ENCODE assay signal across 8 cellular contexts in the genomic region with DNA sequence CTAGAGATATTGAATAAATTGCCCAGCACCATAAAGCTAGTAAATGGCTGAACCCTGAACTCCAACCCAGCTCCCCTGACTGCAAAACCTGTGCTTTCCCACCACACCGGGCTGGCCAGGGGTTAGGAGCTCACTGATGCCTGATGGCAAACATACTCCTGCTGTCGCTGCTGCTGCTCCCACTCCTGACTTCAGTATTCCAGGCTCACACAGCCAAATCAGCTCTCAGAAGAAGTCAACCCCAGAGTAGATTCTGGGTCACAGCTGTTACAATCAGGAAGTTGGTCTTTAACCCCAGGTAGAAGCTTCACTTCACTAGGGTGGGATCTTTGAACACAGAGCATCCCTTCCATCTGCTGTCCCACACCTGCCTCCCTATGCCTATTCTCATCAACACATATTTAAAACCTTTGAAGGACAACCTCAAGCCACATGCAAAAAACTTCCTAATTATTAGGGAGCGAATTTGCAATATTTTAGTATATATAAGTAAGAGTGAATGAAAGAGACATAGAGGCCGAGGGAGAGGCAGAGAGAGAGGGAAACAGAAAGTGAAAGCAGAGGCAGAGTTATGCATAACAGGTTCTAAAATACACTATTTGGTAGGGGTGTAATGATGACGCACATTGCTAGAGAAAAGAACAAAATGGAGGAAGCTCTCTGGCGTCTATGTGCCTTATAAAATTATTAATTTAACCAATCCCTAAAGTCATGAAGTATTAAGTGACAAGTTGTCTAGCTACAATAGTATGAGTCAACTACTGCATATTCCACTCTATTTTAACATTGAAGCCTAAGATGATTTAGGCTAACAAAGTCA.
DNase-seq lines count a peak whose midpoint lies in the region; ATAC-seq and TF ChIP-seq lines count a peak whose summit lies in the region.

No MANE protein-coding gene starts in this region.

- H3K27me3 Mint-ChIP-seq in CD4-positive, alpha-beta memory T cell: peaks cover 6% of the 10 kb centered on the region in 2 donors
- peaks cover 1% of the 10 kb centered on the region for H3K27me3 Mint-ChIP-seq in activated CD4-positive, alpha-beta T cell treated with anti-CD3 and anti-CD28 coated beads, Interleukin-2, amount 10 ng/mL, durations not matched to agents 24 days and 14 days

- H3K27me3 ChIP-seq in CD4-positive, alpha-beta memory T cell (ENCODE audit: insufficient read depth, low read length): no peaks in the 10 kb centered on the region
- no peaks in the 10 kb centered on the region for H3K27me3 ChIP-seq in gastrocnemius medialis

- peak overlapping the region; percentile 48 for H3K4me3 ChIP-seq in CD4-positive, alpha-beta memory T cell (ENCODE audit: low read length in 2 of 2)
- H3K4me3 ChIP-seq in gastrocnemius medialis: peak overlapping the region in 2 of 4 donors; percentile 13 to 14

- no peaks in the 10 kb centered on the region for H3K9me3 ChIP-seq in CD4-positive, alpha-beta memory T cell (ENCODE audit: control insufficient read depth in 1 of 2, low read length in 2 of 2)
- no peaks in the 10 kb centered on the region for H3K9me3 ChIP-seq in gastrocnemius medialis

- H3K4me1 Mint-ChIP-seq in CD4-positive, alpha-beta memory T cell: peaks cover 24 to 40% (median 27%) of the 10 kb centered on the region in 4 donors
- peaks cover 37% of the 10 kb centered on the region for H3K4me1 Mint-ChIP-seq in activated CD4-positive, alpha-beta T cell treated with anti-CD3 and anti-CD28 coated beads, Interleukin-2, amount 10 ng/mL, durations not matched to agents 24 days and 14 days

- CTCF ChIA-PET in CD4-positive, alpha-beta memory T cell (lab: Charles Lee; ENCODE audit: partially characterized antibody): interaction anchor here (0.7 to 1.7 kb wide), 4 partner anchors 18 to 222 kb away, joined by 3 to 6 read pairs (median 4); no protein-coding TSS in a partner anchor

- H3K4me1 ChIP-seq in CD4-positive, alpha-beta memory T cell (ENCODE audit: insufficient read depth, low read length): peaks cover 24% of the 10 kb centered on the region
- H3K4me1 ChIP-seq in gastrocnemius medialis: peaks cover 44 to 63% of the 10 kb centered on the region in 2 donors

- peak; percentile 73 to 83 (median 78) for DNase-seq in CD4-positive, alpha-beta memory T cell
- DNase-seq in activated CD4-positive, alpha-beta T cell treated with anti-CD3 and anti-CD28 coated beads, Interleukin-2, amount 10 ng/mL, durations not matched to agents 24 days and 14 days: peak; percentile 82
- DNase-seq in fibroblast of peridontal ligament (ENCODE audit: extremely low read depth) (peak; percentile 85), gastrocnemius medialis (no peak), HK-2 (ENCODE audit: unreplicated experiment) (no peak), C1 segment of cervical spinal cord (lab: John Stamatoyannopoulos, UW) (no peak)

- intact Hi-C loops in CD4-positive, alpha-beta memory T cell (cut with micrococcal nuclease): loop anchor here (1.0 to 10.0 kb wide), 6 partner anchors 82 to 641 kb away; a partner anchor contains a TSS
- intact Hi-C loops in activated CD4-positive, alpha-beta T cell treated with anti-CD3 and anti-CD28 coated beads, Interleukin-2, amount 10 ng/mL, durations not matched to agents 24 days and 14 days (cut with micrococcal nuclease): loop anchor here (1.0 kb wide), 1 partner anchor 15 kb away; no protein-coding TSS in a partner anchor
- intact Hi-C loops in gastrocnemius medialis (cut with DNase I; ENCODE audit: low total_unique reads): loop anchor here (2.0 kb wide), 1 partner anchor 23 kb away; no protein-coding TSS in a partner anchor

- no peaks in the 10 kb centered on the region for H3K36me3 ChIP-seq in CD4-positive, alpha-beta memory T cell (ENCODE audit: insufficient read depth, low read length)
- no peaks in the 10 kb centered on the region for H3K36me3 ChIP-seq in gastrocnemius medialis

- ATAC-seq in GM19351 (IDR thresholded peaks at IDR 0.05; ENCODE audit: unreplicated experiment) (peak; percentile 94), HG03432 (IDR thresholded peaks at IDR 0.05; ENCODE audit: unreplicated experiment) (peak; percentile 91), gastrocnemius medialis (peak in 1 of 2 donors; percentile 39)

- no peak for TF ChIP-seq CTCF in gastrocnemius medialis (IDR thresholded peaks at IDR 0.05 in 4 of 5, conservative IDR thresholded peaks at IDR 0.05 in 1 of 5)

- peaks cover 14 to 15% of the 10 kb centered on the region in 2 donors for H3K36me3 Mint-ChIP-seq in CD4-positive, alpha-beta memory T cell
- H3K36me3 Mint-ChIP-seq in activated CD4-positive, alpha-beta T cell treated with anti-CD3 and anti-CD28 coated beads, Interleukin-2, amount 10 ng/mL, durations not matched to agents 24 days and 14 days (ENCODE audit: low read depth): peaks cover 9% of the 10 kb centered on the region

- POLR2A ChIA-PET in CD4-positive, alpha-beta memory T cell (lab: Charles Lee; ENCODE audit: partially characterized antibody): interaction anchor here (0.6 to 2.2 kb wide), 14 partner anchors 14 to 1282 kb away, joined by 3 to 13 read pairs (median 4); a partner anchor contains a TSS

- peak overlapping the region; percentile 61 to 89 (median 77) for H3K4me3 Mint-ChIP-seq in CD4-positive, alpha-beta memory T cell
- peak overlapping the region; percentile 75 for H3K4me3 Mint-ChIP-seq in activated CD4-positive, alpha-beta T cell treated with anti-CD3 and anti-CD28 coated beads, Interleukin-2, amount 10 ng/mL, durations not matched to agents 24 days and 14 days

- peak overlapping the region; percentile 80 to 98 (median 94) for H3K27ac Mint-ChIP-seq in CD4-positive, alpha-beta memory T cell
- peak overlapping the region; percentile 89 for H3K27ac Mint-ChIP-seq in activated CD4-positive, alpha-beta T cell treated with anti-CD3 and anti-CD28 coated beads, Interleukin-2, amount 10 ng/mL, durations not matched to agents 24 days and 14 days

- peaks cover 0 to 21% (median 4%) of the 10 kb centered on the region in 8 donors for H3K9me3 Mint-ChIP-seq in CD4-positive, alpha-beta memory T cell
- H3K9me3 Mint-ChIP-seq in activated CD4-positive, alpha-beta T cell treated with anti-CD3 and anti-CD28 coated beads, Interleukin-2, amount 10 ng/mL, durations not matched to agents 24 days and 14 days: peaks cover 13% of the 10 kb centered on the region

- in situ Hi-C loops in gastrocnemius medialis (cut with MboI; ENCODE audit: low sequenced_read_pairs in 4 of 4): no loop called here

- H3K27ac ChIP-seq in CD4-positive, alpha-beta memory T cell (ENCODE audit: low read depth, low read length): peak overlapping the region; percentile 45
- H3K27ac ChIP-seq in gastrocnemius medialis: peak overlapping the region; percentile 70 to 97 (median 93)

- TF ChIP-seq POLR2A in gastrocnemius medialis (IDR thresholded peaks at IDR 0.05): no peak

Comparison
In these comparisons a context has a peak if more than half of its experiments do, and no peak if none do; other contexts are left out.
1. DNase-seq: peak in CD4-positive, alpha-beta memory T cell (5 of 5), activated CD4-positive, alpha-beta T cell treated with anti-CD3 and anti-CD28 coated beads, Interleukin-2, amount 10 ng/mL, durations not matched to agents 24 days and 14 days (single experiment) and fibroblast of peridontal ligament (single experiment); none in gastrocnemius medialis (0 of 2), HK-2 (single experiment) and C1 segment of cervical spinal cord (0 of 14).